In genomic region chr6:7129360-7129759, GRCh38 we compare ENCODE assay signal across 9 cellular contexts. TPM values are rescaled to one million over a fixed set of nuclear protein-coding genes. Genes with fewer than 3 reads are reported as not detected.
A peak's percentile ranks its signal among the peaks of the same experiment; 100 is the strongest.
DNase-seq lines count a peak whose midpoint lies in the region; ATAC-seq and TF ChIP-seq lines count a peak whose summit lies in the region.
"Had no signal": no experiment of that assay in that cellular context is flagged by ENCODE, and none has a peak within 500 bp of the region (broad histone marks: within the 10 kb centered on the region; RNA-seq: fewer than 3 reads in every experiment).

No MANE protein-coding gene starts in this region.

- H3K9ac ChIP-seq in SK-N-SH, result no peak overlapping the region

- no peak overlapping the region for H3K27ac ChIP-seq in SK-N-SH (ENCODE audit: low read depth in 2 of 2, low read length in 1 of 2)

- H3K9me3 ChIP-seq in SK-N-SH, result no peaks in the 10 kb centered on the region

- no peaks in the 10 kb centered on the region for H3K27me3 Mint-ChIP-seq in activated CD4-positive, alpha-beta T cell treated with anti-CD3 and anti-CD28 coated beads, Interleukin-2, amount 10 ng/mL, durations not matched to agents 24 days and 14 days
- H3K27me3 Mint-ChIP-seq in activated CD8-positive, alpha-beta T cell treated with anti-CD3 and anti-CD28 coated beads, Interleukin-2, amount 10 ng/mL, durations not matched to agents 7 days and 5 days (ENCODE audit: low read depth), result no peaks in the 10 kb centered on the region
- H3K27me3 Mint-ChIP-seq in stimulated activated naive B cell treated with anti-CD40 and anti-IgM and Interleukin-4, amounts not matched to agents 10 μg/mL and 1 μg/mL and 100 μg/mL, for 72 hours, result no peaks in the 10 kb centered on the region

- peaks cover 34% of the 10 kb centered on the region for H3K36me3 Mint-ChIP-seq in activated CD4-positive, alpha-beta T cell treated with anti-CD3 and anti-CD28 coated beads, Interleukin-2, amount 10 ng/mL, durations not matched to agents 24 days and 14 days (ENCODE audit: low read depth)
- H3K36me3 Mint-ChIP-seq in activated CD8-positive, alpha-beta T cell treated with anti-CD3 and anti-CD28 coated beads, Interleukin-2, amount 10 ng/mL, durations not matched to agents 7 days and 5 days (ENCODE audit: low read depth), result peaks cover 48% of the 10 kb centered on the region
- H3K36me3 Mint-ChIP-seq in stimulated activated naive B cell treated with anti-CD40 and anti-IgM and Interleukin-4, amounts not matched to agents 10 μg/mL and 1 μg/mL and 100 μg/mL, for 72 hours, result peaks cover 36 to 47% of the 10 kb centered on the region in 2 donors

- no peak for DNase-seq in activated CD4-positive, alpha-beta T cell treated with anti-CD3 and anti-CD28 coated beads, Interleukin-2, amount 10 ng/mL, durations not matched to agents 24 days and 14 days
- DNase-seq in activated CD4-positive, alpha-beta T cell treated with anti-CD3 and anti-CD28 coated beads for 4 hours, result no peak
- no peak for DNase-seq in activated CD8-positive, alpha-beta T cell treated with anti-CD3 and anti-CD28 coated beads, Interleukin-2, amount 10 ng/mL, durations not matched to agents 7 days and 5 days
- DNase-seq in islet precursor cell, result peak; percentile 51
- no peak for DNase-seq in stimulated activated naive B cell treated with anti-CD40 and anti-IgM and Interleukin-4, amounts not matched to agents 10 μg/mL and 1 μg/mL and 100 μg/mL, for 72 hours
- no peak for DNase-seq in SK-N-SH
- DNase-seq: H9 had no signal

- POLR2A ChIA-PET in activated CD8-positive, alpha-beta T cell treated with anti-CD3 and anti-CD28 coated beads, Interleukin-2, amount 10 ng/mL, durations not matched to agents 7 days and 5 days (lab: Charles Lee), result interaction anchor here (1.9 to 2.4 kb wide), 3 partner anchors 9 to 20 kb away, joined by 6 to 8 read pairs (median 8); no protein-coding TSS in a partner anchor
- POLR2A ChIA-PET in SK-N-SH (lab: Yijun Ruan, JAX), result no interaction called here

- peak overlapping the region; percentile 79 for H3K27ac Mint-ChIP-seq in activated CD4-positive, alpha-beta T cell treated with anti-CD3 and anti-CD28 coated beads, Interleukin-2, amount 10 ng/mL, durations not matched to agents 24 days and 14 days
- peak overlapping the region; percentile 80 for H3K27ac Mint-ChIP-seq in activated CD8-positive, alpha-beta T cell treated with anti-CD3 and anti-CD28 coated beads, Interleukin-2, amount 10 ng/mL, durations not matched to agents 7 days and 5 days
- H3K27ac Mint-ChIP-seq in stimulated activated naive B cell treated with anti-CD40 and anti-IgM and Interleukin-4, amounts not matched to agents 10 μg/mL and 1 μg/mL and 100 μg/mL, for 72 hours, result peak overlapping the region; percentile 53

- H3K27me3 ChIP-seq in SK-N-SH (ENCODE audit: insufficient read depth), result no peaks in the 10 kb centered on the region

- H3K4me1 Mint-ChIP-seq in activated CD4-positive, alpha-beta T cell treated with anti-CD3 and anti-CD28 coated beads, Interleukin-2, amount 10 ng/mL, durations not matched to agents 24 days and 14 days, result peaks cover 65% of the 10 kb centered on the region
- H3K4me1 Mint-ChIP-seq in activated CD8-positive, alpha-beta T cell treated with anti-CD3 and anti-CD28 coated beads, Interleukin-2, amount 10 ng/mL, durations not matched to agents 7 days and 5 days (ENCODE audit: low read depth), result peaks cover 77% of the 10 kb centered on the region
- peaks cover 58 to 83% of the 10 kb centered on the region in 2 donors for H3K4me1 Mint-ChIP-seq in stimulated activated naive B cell treated with anti-CD40 and anti-IgM and Interleukin-4, amounts not matched to agents 10 μg/mL and 1 μg/mL and 100 μg/mL, for 72 hours

- CTCF ChIA-PET in activated CD8-positive, alpha-beta T cell treated with anti-CD3 and anti-CD28 coated beads, Interleukin-2, amount 10 ng/mL, durations not matched to agents 7 days and 5 days (lab: Charles Lee), result interaction anchor here (1.1 to 2.4 kb wide), 6 partner anchors 8 to 452 kb away, joined by 3 to 10 read pairs (median 8); no protein-coding TSS in a partner anchor
- CTCF ChIA-PET in SK-N-SH (lab: Yijun Ruan, JAX), result no interaction called here

- no peak overlapping the region for H3K4me3 ChIP-seq in SK-N-SH (ENCODE audit: low read depth in 2 of 2, low read length in 1 of 2)

- H3K36me3 ChIP-seq in SK-N-SH (replicated peaks in 1 of 2; ENCODE audit: control insufficient read depth in 1 of 2, insufficient read depth in 2 of 2, low read length in 1 of 2), result peaks cover 0 to 4% of the 10 kb centered on the region in 2 experiments

- no peaks in the 10 kb centered on the region for H3K9me3 Mint-ChIP-seq in activated CD4-positive, alpha-beta T cell treated with anti-CD3 and anti-CD28 coated beads, Interleukin-2, amount 10 ng/mL, durations not matched to agents 24 days and 14 days
- no peaks in the 10 kb centered on the region for H3K9me3 Mint-ChIP-seq in activated CD8-positive, alpha-beta T cell treated with anti-CD3 and anti-CD28 coated beads, Interleukin-2, amount 10 ng/mL, durations not matched to agents 7 days and 5 days (ENCODE audit: insufficient read depth)
- no peaks in the 10 kb centered on the region for H3K9me3 Mint-ChIP-seq in stimulated activated naive B cell treated with anti-CD40 and anti-IgM and Interleukin-4, amounts not matched to agents 10 μg/mL and 1 μg/mL and 100 μg/mL, for 72 hours
- H3K9me3 Mint-ChIP-seq: H9 had no signal

- TF ChIP-seq CTCF in SK-N-SH (IDR thresholded peaks at IDR 0.05), result no peak

- H3K79me2 ChIP-seq in SK-N-SH (ENCODE audit: insufficient read depth), result peaks cover 96% of the 10 kb centered on the region

- TF ChIP-seq EP300 in SK-N-SH (IDR thresholded peaks at IDR 0.05; ENCODE audit: borderline replicate concordance in 1 of 2, low read depth in 1 of 2, low read length in 1 of 2), result no peak

- no peaks in the 10 kb centered on the region for H3K4me1 ChIP-seq in SK-N-SH (ENCODE audit: control insufficient read depth in 1 of 2, insufficient read depth in 2 of 2, low read depth in 1 of 2, low read length in 1 of 2)

- 76% methylated on average over 4 of the region's 6 CpGs for WGBS in SK-N-SH (ENCODE audit: low lambda C conversion rate)

- no peaks in the 10 kb centered on the region for H3K9me2 ChIP-seq in SK-N-SH

- ATAC-seq in activated CD8-positive, alpha-beta T cell treated with anti-CD3 and anti-CD28 coated beads, Interleukin-2, amount 10 ng/mL, durations not matched to agents 7 days and 5 days, result peak; percentile 65
- ATAC-seq in stimulated activated naive B cell treated with anti-CD40 and anti-IgM and Interleukin-4, amounts not matched to agents 10 μg/mL and 1 μg/mL and 100 μg/mL, for 72 hours (replicated peaks), result no peak
- ATAC-seq in GM18907 (IDR thresholded peaks at IDR 0.05; ENCODE audit: unreplicated experiment) (no peak), GM21381 (IDR thresholded peaks at IDR 0.05; ENCODE audit: unreplicated experiment) (no peak)

- no peak overlapping the region for H2AFZ ChIP-seq in SK-N-SH (ENCODE audit: low read depth)

- H4K20me1 ChIP-seq in SK-N-SH (ENCODE audit: insufficient read depth), result peaks cover 42% of the 10 kb centered on the region

- no peaks in the 10 kb centered on the region for H3F3A ChIP-seq in SK-N-SH (replicated peaks; ENCODE audit: insufficient read depth)

- H3K4me2 ChIP-seq in SK-N-SH, result no peak overlapping the region

- intact Hi-C loops in activated CD4-positive, alpha-beta T cell treated with anti-CD3 and anti-CD28 coated beads, Interleukin-2, amount 10 ng/mL, durations not matched to agents 24 days and 14 days (cut with micrococcal nuclease), result no loop called here

- no peak for TF ChIP-seq RAD21 in SK-N-SH (IDR thresholded peaks at IDR 0.05; ENCODE audit: low read length)

- peak overlapping the region; percentile 36 for H3K4me3 Mint-ChIP-seq in activated CD4-positive, alpha-beta T cell treated with anti-CD3 and anti-CD28 coated beads, Interleukin-2, amount 10 ng/mL, durations not matched to agents 24 days and 14 days
- peak overlapping the region; percentile 9 for H3K4me3 Mint-ChIP-seq in activated CD8-positive, alpha-beta T cell treated with anti-CD3 and anti-CD28 coated beads, Interleukin-2, amount 10 ng/mL, durations not matched to agents 7 days and 5 days
- no peak overlapping the region for H3K4me3 Mint-ChIP-seq in stimulated activated naive B cell treated with anti-CD40 and anti-IgM and Interleukin-4, amounts not matched to agents 10 μg/mL and 1 μg/mL and 100 μg/mL, for 72 hours
- H3K4me3 Mint-ChIP-seq: H9 had no signal

TF ChIP-seq in SK-N-SH, 30 proteins besides CTCF, POLR2A, EP300 and RAD21 (continues in another document):
- TF ChIP-seq FOSL2 (IDR thresholded peaks at IDR 0.05; ENCODE audit: borderline replicate concordance, low read depth) (no peak), NFIC (IDR thresholded peaks at IDR 0.05; ENCODE audit: borderline replicate concordance) (no peak), MXI1 (IDR thresholded peaks at IDR 0.05; ENCODE audit: low read depth, low read length) (no peak), GABPA (IDR thresholded peaks at IDR 0.05; ENCODE audit: low read depth) (no peak), RXRA (IDR thresholded peaks at IDR 0.05; ENCODE audit: borderline replicate concordance, low read depth) (no peak)
- TF ChIP-seq, protein P1, sequence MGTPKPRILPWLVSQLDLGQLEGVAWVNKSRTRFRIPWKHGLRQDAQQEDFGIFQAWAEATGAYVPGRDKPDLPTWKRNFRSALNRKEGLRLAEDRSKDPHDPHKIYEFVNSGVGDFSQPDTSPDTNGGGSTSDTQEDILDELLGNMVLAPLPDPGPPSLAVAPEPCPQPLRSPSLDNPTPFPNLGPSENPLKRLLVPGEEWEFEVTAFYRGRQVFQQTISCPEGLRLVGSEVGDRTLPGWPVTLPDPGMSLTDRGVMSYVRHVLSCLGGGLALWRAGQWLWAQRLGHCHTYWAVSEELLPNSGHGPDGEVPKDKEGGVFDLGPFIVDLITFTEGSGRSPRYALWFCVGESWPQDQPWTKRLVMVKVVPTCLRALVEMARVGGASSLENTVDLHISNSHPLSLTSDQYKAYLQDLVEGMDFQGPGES (IDR thresholded peaks at IDR 0.05; ENCODE audit: low read depth, low read length), result no peak
- TF ChIP-seq, protein P2, sequence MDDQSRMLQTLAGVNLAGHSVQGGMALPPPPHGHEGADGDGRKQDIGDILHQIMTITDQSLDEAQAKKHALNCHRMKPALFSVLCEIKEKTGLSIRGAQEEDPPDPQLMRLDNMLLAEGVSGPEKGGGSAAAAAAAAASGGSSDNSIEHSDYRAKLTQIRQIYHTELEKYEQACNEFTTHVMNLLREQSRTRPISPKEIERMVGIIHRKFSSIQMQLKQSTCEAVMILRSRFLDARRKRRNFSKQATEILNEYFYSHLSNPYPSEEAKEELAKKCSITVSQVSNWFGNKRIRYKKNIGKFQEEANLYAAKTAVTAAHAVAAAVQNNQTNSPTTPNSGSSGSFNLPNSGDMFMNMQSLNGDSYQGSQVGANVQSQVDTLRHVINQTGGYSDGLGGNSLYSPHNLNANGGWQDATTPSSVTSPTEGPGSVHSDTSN (IDR thresholded peaks at IDR 0.05), result no peak

RNA-seq across cellular contexts. Expression of gene RREB1, which starts 21.6 kb away (rescaled TPM):
- total RNA-seq in activated CD4-positive, alpha-beta T cell treated with anti-CD3 and anti-CD28 coated beads, Interleukin-2, amount 10 ng/mL, durations not matched to agents 24 days and 14 days, result 13.9 and 16.8 TPM in 2 replicates
- 10 to 100 TPM; 27.5 to 29.0 TPM for total RNA-seq in activated CD8-positive, alpha-beta T cell treated with anti-CD3 and anti-CD28 coated beads, Interleukin-2, amount 10 ng/mL, durations not matched to agents 7 days and 5 days
- polyA plus RNA-seq in SK-N-SH (2012; rRNA removed), result 1.5 and 2.0 TPM in 2 replicates
- polyA plus RNA-seq in SK-N-SH (2012; cell fraction: cytosol; rRNA removed), result 1.2 and 1.6 TPM in 2 replicates
- polyA plus RNA-seq in SK-N-SH (2012; cell fraction: nucleus; rRNA removed), result 7.5 and 8.0 TPM in 2 replicates

Comparison
In these comparisons a context has a peak if more than half of its experiments do, and no peak if none do; other contexts are left out.
1. H3K4me3 Mint-ChIP-seq: peak in activated CD4-positive, alpha-beta T cell treated with anti-CD3 and anti-CD28 coated beads, Interleukin-2, amount 10 ng/mL, durations not matched to agents 24 days and 14 days (single experiment) and activated CD8-positive, alpha-beta T cell treated with anti-CD3 and anti-CD28 coated beads, Interleukin-2, amount 10 ng/mL, durations not matched to agents 7 days and 5 days (single experiment); none in stimulated activated naive B cell treated with anti-CD40 and anti-IgM and Interleukin-4, amounts not matched to agents 10 μg/mL and 1 μg/mL and 100 μg/mL, for 72 hours (0 of 2).
2. Peak in every context shown above with its lines, with median percentiles within 50 percentile points of each other: H3K27ac Mint-ChIP-seq.